Comparison of ENCODE assay signal across 8 cellular contexts in the genomic region with DNA sequence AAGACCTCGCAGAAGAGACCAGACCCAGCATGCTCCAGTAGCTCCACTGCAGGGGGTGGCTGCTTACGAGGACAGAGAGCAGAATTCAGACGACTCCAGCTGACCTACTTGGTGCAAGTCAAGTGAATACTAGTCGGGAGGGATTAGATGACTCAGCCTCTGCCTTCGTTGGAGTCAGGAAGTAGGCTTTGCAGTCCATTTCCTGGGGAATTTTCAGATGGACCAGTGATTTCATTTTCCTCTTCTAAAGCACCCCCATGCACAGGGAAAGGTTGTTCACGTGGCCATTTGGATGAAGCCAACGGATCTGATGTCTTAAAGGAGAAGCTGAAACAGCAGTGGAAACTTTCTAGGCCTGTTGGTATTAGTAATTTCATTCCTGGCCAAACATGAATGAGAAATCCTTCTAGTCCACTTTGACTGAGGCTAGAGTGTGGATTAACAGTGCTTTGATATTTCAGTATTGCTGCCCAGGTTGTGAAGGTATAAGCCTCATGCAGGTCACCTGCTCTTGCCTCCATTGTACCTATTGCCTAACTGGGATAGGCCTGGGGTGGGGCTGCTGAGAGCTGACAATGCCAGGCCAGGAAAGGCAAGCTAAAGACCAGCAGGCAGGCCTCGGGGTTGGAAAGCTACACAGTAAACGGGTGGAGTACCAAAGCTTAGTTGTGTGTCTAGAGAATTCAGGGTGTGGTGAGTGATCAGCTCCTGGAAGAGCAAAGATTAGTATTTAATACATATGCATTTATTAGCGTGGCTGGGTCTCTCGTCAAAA.
DNase-seq lines count a peak whose midpoint lies in the region; ATAC-seq and TF ChIP-seq lines count a peak whose summit lies in the region.

No MANE protein-coding gene starts in this region.

- TSS peak; percentile 45 for BruUV-seq in mammary epithelial cell (replicated peaks; lab: Mats Ljungman, UMichigan)

- POLR2A ChIA-PET in BJ (lab: Charles Lee) = no interaction called here
- POLR2A ChIA-PET in naive thymus-derived CD8-positive, alpha-beta T cell (lab: Charles Lee) = no interaction called here

- no peak overlapping the region for H3K4me3 ChIP-seq in BJ (ENCODE audit: low read depth, low read length)
- H3K4me3 ChIP-seq in mammary epithelial cell (replicated peaks in 1 of 3; ENCODE audit: insufficient read depth in 1 of 3, low read depth in 2 of 3, low read length in 3 of 3) = no peak overlapping the region
- no peak overlapping the region for H3K4me3 ChIP-seq in mesodermal cell (ENCODE audit: extremely low read depth, insufficient read depth, low read length, poor library complexity, severe bottlenecking)

- no peaks in the 10 kb centered on the region for H3K9me3 Mint-ChIP-seq in naive thymus-derived CD8-positive, alpha-beta T cell

- H3K4me2 ChIP-seq in mammary epithelial cell (ENCODE audit: insufficient read depth, low read depth, low read length) = peak overlapping the region; percentile 69

- ATAC-seq in naive thymus-derived CD8-positive, alpha-beta T cell = no peak

- H3K4me1 ChIP-seq in mammary epithelial cell (ENCODE audit: insufficient read depth, low read length) = peaks cover 34% of the 10 kb centered on the region
- peaks cover 42% of the 10 kb centered on the region for H3K4me1 ChIP-seq in mesodermal cell (ENCODE audit: control insufficient read depth, insufficient read depth, low read length, poor library complexity, severe bottlenecking)

- in situ Hi-C loops in KBM-7 (cut with MboI; ENCODE audit: low pct_unique_long_range_greater_than_20kb, low sequenced_read_pairs) (no loop called here), mammary epithelial cell (cut with MboI; ENCODE audit: low sequenced_read_pairs in 2 of 2) (no loop called here)

- dilution Hi-C loops in mammary epithelial cell (cut with HindIII; ENCODE audit: low sequenced_read_pairs) = no loop called here

- peak overlapping the region; percentile 65 for H2AFZ ChIP-seq in mammary epithelial cell (ENCODE audit: low read depth, low read length)

- no peaks in the 10 kb centered on the region for H4K20me1 ChIP-seq in mammary epithelial cell (ENCODE audit: insufficient read depth, low read length)

- H3K36me3 ChIP-seq in BJ (ENCODE audit: control insufficient read depth, insufficient read depth, low read length) (no peaks in the 10 kb centered on the region), mammary epithelial cell (ENCODE audit: insufficient read depth, low read length) (no peaks in the 10 kb centered on the region), mesodermal cell (ENCODE audit: control insufficient read depth, insufficient read depth, low read length) (no peaks in the 10 kb centered on the region)

- H3K79me2 ChIP-seq in mammary epithelial cell (ENCODE audit: insufficient read depth, low read length) = no peaks in the 10 kb centered on the region

- WGBS in mammary epithelial cell (ENCODE audit: low coverage, missing lambda C conversion rate) = 21% methylated on average over 11 of the region's 11 CpGs
- 34 to 35% methylated on average over 6 to 7 of the region's 11 CpGs for WGBS in mesodermal cell (ENCODE audit: insufficient coverage in 2 of 2), 2 experiments

- H3K27me3 ChIP-seq in BJ (ENCODE audit: control insufficient read depth, insufficient read depth, low read length) = no peaks in the 10 kb centered on the region
- H3K27me3 ChIP-seq in mammary epithelial cell (ENCODE audit: insufficient read depth, low read length) = no peaks in the 10 kb centered on the region

- H3K4me3 Mint-ChIP-seq in naive thymus-derived CD8-positive, alpha-beta T cell = no peak overlapping the region

- DNase-seq in BJ (ENCODE audit: low read depth) (peak; percentile 53), KBM-7 (peak; percentile 66), mammary epithelial cell (peak; percentile 95), NCI-H2196 (lab: John Stamatoyannopoulos, UW; ENCODE audit: unreplicated experiment) (no peak)
- DNase-seq in stimulated activated naive CD4-positive, alpha-beta T cell (lab: John Stamatoyannopoulos, UW) = no peak
- DNase-seq in naive thymus-derived CD8-positive, alpha-beta T cell = no peak
- DNase-seq in effector CD8-positive, alpha-beta T cell (lab: John Stamatoyannopoulos, UW) = no peak

- H3K4me1 Mint-ChIP-seq in naive thymus-derived CD8-positive, alpha-beta T cell = peaks cover 6 to 33% (median 8%) of the 10 kb centered on the region in 4 donors

- H3K9me3 ChIP-seq in mammary epithelial cell (replicated peaks; ENCODE audit: insufficient read depth, low read length) = no peaks in the 10 kb centered on the region
- H3K9me3 ChIP-seq in mesodermal cell (ENCODE audit: control insufficient read depth, low read length) = no peaks in the 10 kb centered on the region

- peak overlapping the region; percentile 63 for H3K9ac ChIP-seq in mammary epithelial cell (ENCODE audit: insufficient read depth, low read length)

- intact Hi-C loops in mammary epithelial cell (cut with micrococcal nuclease) = loop anchor here (1.0 to 5.0 kb wide), 2 partner anchors 103 to 320 kb away; no protein-coding TSS in a partner anchor

- peaks cover 10 to 17% (median 14%) of the 10 kb centered on the region in 3 donors for H3K36me3 Mint-ChIP-seq in naive thymus-derived CD8-positive, alpha-beta T cell

- H3K27me3 Mint-ChIP-seq in naive thymus-derived CD8-positive, alpha-beta T cell = no peaks in the 10 kb centered on the region

- TF ChIP-seq CTCF in BJ (IDR thresholded peaks at IDR 0.05; ENCODE audit: insufficient read depth, low read depth, low read length) (no peak), mammary epithelial cell (conservative IDR thresholded peaks at IDR 0.05 in 1 of 2, IDR thresholded peaks at IDR 0.05 in 1 of 2; ENCODE audit: extremely low read depth in 1 of 2, insufficient read depth in 1 of 2, low read depth in 1 of 2, low read length in 2 of 2) (no peak)

- H3K27ac ChIP-seq in mammary epithelial cell (ENCODE audit: insufficient read depth, low read depth, low read length) (peak overlapping the region; percentile 90), mesodermal cell (ENCODE audit: low read depth, low read length, severe bottlenecking) (peak overlapping the region; percentile 77)

- H3K27ac Mint-ChIP-seq in naive thymus-derived CD8-positive, alpha-beta T cell = peak overlapping the region in 1 of 10 donors; percentile 24

- CTCF ChIA-PET in BJ (lab: Yijun Ruan, JAX) (interaction anchor here (1.7 kb wide), 1 partner anchor 521 kb away, joined by 5 read pairs; no protein-coding TSS in a partner anchor), mammary epithelial cell (lab: Charles Lee; ENCODE audit: low non-redundant PET) (no interaction called here)

Comparison
In these comparisons a context has a peak if more than half of its experiments do, and no peak if none do; other contexts are left out.
1. DNase-seq: peak in BJ (single experiment), KBM-7 (single experiment) and mammary epithelial cell (single experiment); none in stimulated activated naive CD4-positive, alpha-beta T cell (0 of 6), naive thymus-derived CD8-positive, alpha-beta T cell (0 of 10), NCI-H2196 (single experiment) and effector CD8-positive, alpha-beta T cell (single experiment).